Comparison of ENCODE assay signal across 27 cellular contexts in genomic region chr3:7489417-7489816, GRCh38.
"Had no signal": no experiment of that assay in that cellular context is flagged by ENCODE, and none has a peak within 500 bp of the region (broad histone marks: within the 10 kb centered on the region; RNA-seq: fewer than 3 reads in every experiment).

No MANE protein-coding gene starts in this region.

- H3K36me3 Mint-ChIP-seq: activated naive CD8-positive, alpha-beta T cell; brain had no signal

- DNase-seq: activated CD4-positive, alpha-beta memory T cell treated with anti-CD3 and anti-CD28 coated beads, Interleukin-2, amount 10 ng/mL, durations not matched to agents 7 days and 5 days; activated CD4-positive, alpha-beta T cell treated with anti-CD3 and anti-CD28 coated beads, Interleukin-2, amount 50 U/mL, for 1 hour; activated CD4-positive, CD25-positive, alpha-beta regulatory T cell; activated gamma-delta T cell; activated naive CD4-positive, alpha-beta T cell treated with anti-CD3 and anti-CD28 coated beads for 36 hours; activated T-cell treated with anti-CD3 and anti-CD28 coated beads for 4 hours; activated T-cell treated with anti-CD3 and anti-CD28 coated beads, Interleukin-2, amount 50 U/mL, for 48 hours; amygdala; cerebellar nuclear complex; Karpas-422; NCI-H146; NCI-H1930; NCI-H2171; NCI-H2227 treated with DMSO at 0.1 percent for 48 hours; NCI-H446 treated with DMSO at 0.1 percent for 48 hours; NCI-H526; NCI-H774; Right ventricle myocardium superior; RPMI8226; SJCRH30; SK-N-SH; T-helper 1 cell had no signal

- H3K4me1 ChIP-seq: SJCRH30 had no signal

- H3K4me1 Mint-ChIP-seq: activated CD4-positive, alpha-beta memory T cell treated with anti-CD3 and anti-CD28 coated beads, Interleukin-2, amount 10 ng/mL, durations not matched to agents 7 days and 5 days; activated T-helper 17 cell treated with anti-CD3 and anti-CD28 coated beads, Interleukin-2, amount 50 U/mL, for 72 hours; brain had no signal

- H3K36me3 ChIP-seq: SJCRH30 had no signal

- H3K27ac Mint-ChIP-seq: activated CD4-positive, alpha-beta memory T cell treated with anti-CD3 and anti-CD28 coated beads, Interleukin-2, amount 10 ng/mL, durations not matched to agents 7 days and 5 days; activated naive CD4-positive, alpha-beta T cell treated with anti-CD3 and anti-CD28 coated beads for 36 hours; activated naive CD8-positive, alpha-beta T cell; activated T-helper 17 cell treated with anti-CD3 and anti-CD28 coated beads, Interleukin-2, amount 50 U/mL, for 72 hours; brain had no signal

- H3K4me2 ChIP-seq: SK-N-SH had no signal

- H3K27me3 ChIP-seq: SJCRH30 had no signal

- H3K4me3 ChIP-seq: SJCRH30 had no signal

- H3K27me3 Mint-ChIP-seq: activated CD4-positive, alpha-beta memory T cell treated with anti-CD3 and anti-CD28 coated beads, Interleukin-2, amount 10 ng/mL, durations not matched to agents 7 days and 5 days; activated naive CD8-positive, alpha-beta T cell; activated T-helper 17 cell treated with anti-CD3 and anti-CD28 coated beads, Interleukin-2, amount 50 U/mL, for 72 hours; brain had no signal

- FAIRE-seq: astrocyte had no signal

- ATAC-seq: activated T-helper 17 cell treated with anti-CD3 and anti-CD28 coated beads, Interleukin-2, amount 50 U/mL, for 72 hours had no signal

- H3K9me3 ChIP-seq: SJCRH30 had no signal

- H3K27ac ChIP-seq: SJCRH30, VCaP had no signal

- H3K4me3 Mint-ChIP-seq: activated CD4-positive, alpha-beta memory T cell treated with anti-CD3 and anti-CD28 coated beads, Interleukin-2, amount 10 ng/mL, durations not matched to agents 7 days and 5 days; activated naive CD4-positive, alpha-beta T cell treated with anti-CD3 and anti-CD28 coated beads for 36 hours; activated naive CD8-positive, alpha-beta T cell; activated T-helper 17 cell treated with anti-CD3 and anti-CD28 coated beads, Interleukin-2, amount 50 U/mL, for 72 hours; brain had no signal

- H3K9ac ChIP-seq: SK-N-SH had no signal
